ENCODE assay signal across 9 cellular contexts in the genomic region with DNA sequence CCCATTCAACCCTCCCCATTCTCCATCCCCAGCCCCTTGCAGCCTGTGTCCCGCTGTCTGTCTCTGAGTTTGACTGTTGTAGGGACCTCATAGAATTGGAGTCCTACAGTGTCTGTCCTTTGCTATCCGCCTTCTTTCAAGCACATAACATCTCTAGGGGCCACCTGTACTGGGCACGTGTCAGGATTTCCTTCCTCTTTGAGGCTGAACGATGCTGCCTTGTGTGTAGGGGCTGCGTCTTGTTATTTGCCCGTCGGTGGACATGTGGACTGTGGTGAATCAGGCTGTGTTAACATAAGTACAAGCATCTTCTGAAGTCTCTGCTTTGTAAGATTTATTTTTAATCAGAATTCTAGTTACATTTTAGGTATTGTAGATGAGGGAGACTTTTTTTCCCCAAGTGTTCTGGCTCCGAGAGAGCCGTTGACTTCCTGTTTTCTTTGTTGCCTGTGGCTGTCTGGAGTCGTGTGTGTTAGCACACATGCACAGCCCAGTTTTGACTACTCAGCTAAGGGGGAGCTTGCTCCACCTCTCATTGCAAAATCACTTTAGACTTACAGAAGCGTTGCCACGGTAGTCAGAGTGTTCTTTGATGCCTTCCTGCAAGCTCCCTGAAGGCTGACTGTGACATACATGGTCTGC. TPM values are rescaled to one million over a fixed set of nuclear protein-coding genes. Genes with fewer than 3 reads are reported as not detected.
DNase-seq lines count a peak whose midpoint lies in the region; ATAC-seq and TF ChIP-seq lines count a peak whose summit lies in the region.
"Had no signal": no experiment of that assay in that cellular context is flagged by ENCODE, and none has a peak within 500 bp of the region (broad histone marks: within the 10 kb centered on the region; RNA-seq: fewer than 3 reads in every experiment).

No MANE protein-coding gene starts in this region.

- H3K9ac ChIP-seq in OCI-LY1 (ENCODE audit: low read length) = peak overlapping the region; percentile 37

- peak overlapping the region; percentile 43; the same call in 1 of the 2 replicates for H3K4me2 ChIP-seq in OCI-LY1 (ENCODE audit: low read length)

- H3K9me2 ChIP-seq in OCI-LY1 (ENCODE audit: low read depth, low read length) = no peaks in the 10 kb centered on the region

- H3K36me3 ChIP-seq in OCI-LY1 (ENCODE audit: insufficient read depth, low read length) (peaks cover 79% of the 10 kb centered on the region), lung (ENCODE audit: control insufficient read depth in 2 of 2, insufficient read depth in 2 of 2, low read length in 2 of 2) (peaks cover 9 to 63% of the 10 kb centered on the region in 2 donors)

- H3K79me2 ChIP-seq in OCI-LY1 (ENCODE audit: insufficient read depth, low read length) = no peaks in the 10 kb centered on the region

- DNase-seq in AML-193 (lab: John Stamatoyannopoulos, UW) (peak; percentile 97 to 98), lung (ENCODE audit: low spot score) (peak; percentile 45), NCI-H1417 treated with DMSO at 0.1 percent for 48 hours (lab: John Stamatoyannopoulos, UW) (no peak), DMS53 treated with DMSO at 0.1 percent for 48 hours (lab: John Stamatoyannopoulos, UW; ENCODE audit: unreplicated experiment) (no peak)

- WGBS in lung, 2 donors = 14 to 37% methylated on average over 12 of the region's 12 CpGs

- no peaks in the 10 kb centered on the region for H4K20me1 ChIP-seq in OCI-LY1 (ENCODE audit: insufficient read depth, low read length)

- H3K4me3 ChIP-seq in OCI-LY1 (ENCODE audit: low read depth, low read length, poor library complexity, severe bottlenecking) (peak overlapping the region; percentile 7), lung (no peak overlapping the region)
- H3K4me3 ChIP-seq: skin epidermis had no signal

- no peak overlapping the region for H2AFZ ChIP-seq in OCI-LY1 (ENCODE audit: low read length)

- TF ChIP-seq CTCF in OCI-LY1 (IDR thresholded peaks at IDR 0.05; ENCODE audit: low read length) (no peak), lung (IDR thresholded peaks at IDR 0.05; ENCODE audit: control extremely low read depth, extremely low read depth) (no peak)

- peak overlapping the region; percentile 90 for H3K27ac ChIP-seq in OCI-LY1 (ENCODE audit: low read depth, low read length, poor library complexity, severe bottlenecking)
- peak overlapping the region; percentile 31 for H3K27ac ChIP-seq in angular gyrus (ENCODE audit: low read depth, low read length)
- H3K27ac ChIP-seq in lung (ENCODE audit: low read depth in 1 of 2, low read length in 1 of 2) = peak overlapping the region in 1 of 2 donors; percentile 73

- H3K9me3 ChIP-seq in OCI-LY1 (ENCODE audit: low read length) = no peaks in the 10 kb centered on the region
- no peaks in the 10 kb centered on the region for H3K9me3 ChIP-seq in lung (ENCODE audit: control insufficient read depth in 2 of 2, insufficient read depth in 1 of 2, low read length in 1 of 2)

- H3K4me1 ChIP-seq in OCI-LY1 (ENCODE audit: insufficient read depth, low read length, severe bottlenecking) (peaks cover 19% of the 10 kb centered on the region), lung (ENCODE audit: control insufficient read depth in 2 of 2, insufficient read depth in 2 of 2, low read length in 2 of 2) (peaks cover 0 to 5% of the 10 kb centered on the region in 2 donors)

- no peaks in the 10 kb centered on the region for H3F3A ChIP-seq in OCI-LY1 (ENCODE audit: insufficient read depth, low read length)

- no peaks in the 10 kb centered on the region for H3K27me3 ChIP-seq in OCI-LY1 (ENCODE audit: insufficient read depth, low read length)
- no peaks in the 10 kb centered on the region for H3K27me3 ChIP-seq in lung (ENCODE audit: control insufficient read depth, insufficient read depth)

- ATAC-seq in lung (ENCODE audit: insufficient read depth, low FRiP score) (peak; percentile 81), GM21786 (IDR thresholded peaks at IDR 0.05; ENCODE audit: unreplicated experiment) (no peak), GM18867 (IDR thresholded peaks at IDR 0.05; ENCODE audit: unreplicated experiment) (no peak)

RNA-seq across cellular contexts. Expression of a gene that starts 26.1 kb away (rescaled TPM):
- 100 to 1,000 TPM; 101 to 114 TPM for total RNA-seq in lung
- polyA plus RNA-seq in lung = 10 to 100 TPM; 59.0 to 89.4 TPM

RNA-seq across cellular contexts. Expression of a gene that starts 26.2 kb away (rescaled TPM):
- total RNA-seq in lung = 1,000 to 10,000 TPM; 1,905 to 2,186 TPM
- polyA plus RNA-seq in lung = 1,000 to 10,000 TPM; 5,901 to 7,821 TPM

RNA-seq across cellular contexts. Expression of a gene that starts 41.3 kb away (rescaled TPM):
- total RNA-seq in lung = 1 to 10 TPM in 1 of 2 donors, under 1 TPM in 1; 0.65 to 2.2 TPM
- 1 to 10 TPM; 1.1 to 1.3 TPM for polyA plus RNA-seq in lung

RNA-seq across cellular contexts. Expression of a gene that starts 43.9 kb away (rescaled TPM):
- total RNA-seq in lung = 100 to 1,000 TPM; 111 to 162 TPM
- polyA plus RNA-seq in lung = 10 to 100 TPM; 58.5 to 67.8 TPM

Comparison
In these comparisons a context has a peak if more than half of its experiments do, and no peak if none do; other contexts are left out.
1. DNase-seq: peak in AML-193 (2 of 2) and lung (single experiment); none in NCI-H1417 treated with DMSO at 0.1 percent for 48 hours (single experiment) and DMS53 treated with DMSO at 0.1 percent for 48 hours (single experiment).